In genomic region chr7:35761882-35762720, GRCh38 we compare ENCODE assay signal across 11 cellular contexts. TPM values are rescaled to one million over a fixed set of nuclear protein-coding genes. Genes with fewer than 3 reads are reported as not detected.
A peak's percentile ranks its signal among the peaks of the same experiment; 100 is the strongest.
DNase-seq lines count a peak whose midpoint lies in the region; ATAC-seq and TF ChIP-seq lines count a peak whose summit lies in the region.
"Had no signal": no experiment of that assay in that cellular context is flagged by ENCODE, and none has a peak within 500 bp of the region (broad histone marks: within the 10 kb centered on the region; RNA-seq: fewer than 3 reads in every experiment).

No MANE protein-coding gene starts in this region.

- peak overlapping the region; percentile 76 for H4K91ac ChIP-seq in IMR-90 (ENCODE audit: insufficient read depth, low read depth, low read length)

- H3K14ac ChIP-seq in IMR-90 (replicated peaks; ENCODE audit: low read depth, low read length), result no peak overlapping the region

- peak overlapping the region; percentile 81 for H4K5ac ChIP-seq in IMR-90 (ENCODE audit: low read depth, low read length)

- TF ChIP-seq POLR2A in IMR-90 (IDR thresholded peaks at IDR 0.05; ENCODE audit: low read depth, low read length), result no peak
- TF ChIP-seq POLR2A in thyroid gland (IDR thresholded peaks at IDR 0.05), result no peak

- peak overlapping the region; percentile 93 for H2BK120ac ChIP-seq in IMR-90 (ENCODE audit: low read depth, low read length)

- H3K27ac ChIP-seq in IMR-90 (ENCODE audit: insufficient read depth, low read length) (peak overlapping the region; percentile 92; the same call in 1 of the 2 replicates), heart right ventricle (peak overlapping the region in 9 of 10 donors; percentile 28 to 76 (median 55)), substantia nigra (ENCODE audit: low read depth, low read length, poor library complexity, severe bottlenecking) (peak overlapping the region; percentile 14), aorta (ENCODE audit: low read depth in 1 of 2, low read length in 2 of 2) (no peak overlapping the region), thyroid gland (peak overlapping the region in 1 of 3 donors; percentile 7)
- H3K27ac ChIP-seq: KMS-11 had no signal

- DNase-seq in IMR-90, result peak; percentile 82
- peak; percentile 81 for DNase-seq in amniotic epithelial cell (ENCODE audit: low read depth)
- no peak for DNase-seq in heart right ventricle
- no peak for DNase-seq in substantia nigra (lab: John Stamatoyannopoulos, UW)
- no peak for DNase-seq in aorta
- DNase-seq in NCI-H510A (lab: John Stamatoyannopoulos, UW), result no peak
- no peak for DNase-seq in NCI-H1436 (lab: John Stamatoyannopoulos, UW)
- no peak for DNase-seq in thyroid gland
- DNase-seq: activated CD4-positive, alpha-beta T cell treated with anti-CD3 and anti-CD28 coated beads for 36 hours; NCI-H2029 had no signal

- H3K27me3 ChIP-seq in IMR-90 (ENCODE audit: control insufficient read depth, insufficient read depth, low read length) (no peaks in the 10 kb centered on the region), heart right ventricle (no peaks in the 10 kb centered on the region), aorta (ENCODE audit: control insufficient read depth in 1 of 2, insufficient read depth in 2 of 2, low read length in 1 of 2) (no peaks in the 10 kb centered on the region), thyroid gland (no peaks in the 10 kb centered on the region)

- no CpG with 5 or more reads among the region's 4 CpGs for WGBS in IMR-90 (ENCODE audit: extremely low coverage in 2 of 2, insufficient read length in 1 of 2), 2 experiments
- WGBS in heart right ventricle, 2 donors, result 20 to 24% methylated on average over 4 of the region's 4 CpGs
- WGBS in aorta, 2 donors, result 15 to 24% methylated on average over 4 of the region's 4 CpGs
- 74 to 82% methylated on average over 4 of the region's 4 CpGs for WGBS in thyroid gland, 2 donors

- CTCF ChIA-PET in IMR-90 (lab: Yijun Ruan, JAX), result interaction anchor here (0.6 to 2.0 kb wide), 2 partner anchors 94 to 145 kb away, joined by 3 to 4 read pairs; no protein-coding TSS in a partner anchor

- H3K23ac ChIP-seq in IMR-90 (ENCODE audit: low read depth, low read length), result peak overlapping the region; percentile 64; the same call in 1 of the 2 replicates

- H2AK9ac ChIP-seq in IMR-90 (replicated peaks; ENCODE audit: low read depth, low read length, poor library complexity), result no peak overlapping the region

- H3K4me3 ChIP-seq in IMR-90 (ENCODE audit: insufficient read depth, low read depth, low read length), result no peak overlapping the region
- H3K4me3 ChIP-seq in heart right ventricle, result no peak overlapping the region
- no peak overlapping the region for H3K4me3 ChIP-seq in aorta (ENCODE audit: low read length in 2 of 2)
- H3K4me3 ChIP-seq in thyroid gland (replicated peaks in 1 of 3), result no peak overlapping the region

- H2BK15ac ChIP-seq in IMR-90 (ENCODE audit: low read depth, low read length), result peak overlapping the region; percentile 73; the same call in 1 of the 3 replicates

- peaks cover 6% of the 10 kb centered on the region; the same call in 1 of the 2 replicates for H3K9me1 ChIP-seq in IMR-90 (ENCODE audit: insufficient read depth, low read length)

- H2BK5ac ChIP-seq in IMR-90 (ENCODE audit: low read depth, low read length, poor library complexity, severe bottlenecking), result peak overlapping the region; percentile 99

- no peak overlapping the region for H2AFZ ChIP-seq in IMR-90 (replicated peaks; ENCODE audit: low read length, poor library complexity)

- H2AK5ac ChIP-seq in IMR-90 (ENCODE audit: low read depth, low read length), result 0 out of 2 replicates have a peak overlapping the region, but pooled peaks have one; percentile 25

- no peak overlapping the region; the same call in 1 of the 2 replicates for H3K9ac ChIP-seq in IMR-90 (ENCODE audit: low read depth, low read length)
- H3K9ac ChIP-seq: KMS-11 had no signal

- H3K79me1 ChIP-seq in IMR-90 (ENCODE audit: low read depth in 1 of 2, low read length in 2 of 2), result no peaks in the 10 kb centered on the region

- POLR2A ChIA-PET in IMR-90 (lab: Charles Lee; ENCODE audit: unreplicated experiment), result no interaction called here

- peak overlapping the region; percentile 94 for H3K18ac ChIP-seq in IMR-90 (ENCODE audit: low read depth, low read length)

- no peak overlapping the region; the same call in 1 of the 2 replicates for H3K56ac ChIP-seq in IMR-90 (ENCODE audit: extremely low read depth, insufficient read depth, low read length)

- no peaks in the 10 kb centered on the region for H4K20me1 ChIP-seq in IMR-90 (ENCODE audit: insufficient read depth, low read length)

- peak overlapping the region; percentile 74 for H3K4ac ChIP-seq in IMR-90 (ENCODE audit: low read depth, low read length)

- TF ChIP-seq RAD21 in IMR-90 (IDR thresholded peaks at IDR 0.05; ENCODE audit: low read length), result no peak

- H4K8ac ChIP-seq in IMR-90 (ENCODE audit: low read depth in 2 of 2, low read length in 2 of 2), result peak overlapping the region in 1 of 2 experiments; percentile 90; a peak in 2 of 4 replicates

- peak overlapping the region; percentile 58 for H3K4me2 ChIP-seq in IMR-90 (ENCODE audit: low read depth, low read length)
- H3K4me2 ChIP-seq: KMS-11 had no signal

- H3K9me3 ChIP-seq in IMR-90 (ENCODE audit: control insufficient read depth, insufficient read depth, low read length) (no peaks in the 10 kb centered on the region), heart right ventricle (peaks cover 0 to 3% (median 0%) of the 10 kb centered on the region in 11 donors), aorta (ENCODE audit: control insufficient read depth, low read length) (no peaks in the 10 kb centered on the region), thyroid gland (no peaks in the 10 kb centered on the region)

- no peak for TF ChIP-seq CTCF in IMR-90 (conservative IDR thresholded peaks at IDR 0.05; ENCODE audit: low read depth, low read length)
- TF ChIP-seq CTCF in heart right ventricle (IDR thresholded peaks at IDR 0.05), result no peak
- TF ChIP-seq CTCF in thyroid gland (IDR thresholded peaks at IDR 0.05), result no peak

- dilution Hi-C loops in IMR-90 (cut with HindIII; ENCODE audit: low sequenced_read_pairs, unreplicated experiment), result no loop called here

- ATAC-seq in IMR-90 (ENCODE audit: low read depth) (peak; percentile 75), heart right ventricle (peak in 7 of 8 donors; percentile 43 to 70 (median 61)), aorta (ENCODE audit: low FRiP score) (no peak)
- ATAC-seq: activated CD4-positive, alpha-beta T cell treated with anti-CD3 and anti-CD28 coated beads for 36 hours had no signal

- intact Hi-C loops in IMR-90 (cut with micrococcal nuclease) (loop anchor here (1.0 to 2.0 kb wide), 2 partner anchors 8 to 39 kb away; partner anchors contain the start of gene SEPTIN7), heart right ventricle (cut with DNase I) (loop anchor here in 1 of 10 donors (5.0 kb wide), 1 partner anchor 35 kb away; no protein-coding TSS in a partner anchor), aorta (cut with DNase I) (no loop called here), thyroid gland (cut with DNase I) (no loop called here)

- peak overlapping the region; percentile 92 for H2BK20ac ChIP-seq in IMR-90 (ENCODE audit: low read depth, low read length)

- H3K4me1 ChIP-seq in IMR-90 (ENCODE audit: control insufficient read depth, insufficient read depth, low read length) (peaks cover 20% of the 10 kb centered on the region), heart right ventricle (peaks cover 3 to 47% (median 34%) of the 10 kb centered on the region in 9 donors), aorta (ENCODE audit: control insufficient read depth in 1 of 2, insufficient read depth in 2 of 2, low read length in 2 of 2) (peaks cover 3 to 12% of the 10 kb centered on the region in 2 donors), thyroid gland (peaks cover 0 to 12% of the 10 kb centered on the region in 2 donors)

- in situ Hi-C loops in IMR-90 (cut with MboI; ENCODE audit: low sequenced_read_pairs), result loop anchor here (5.0 kb wide), 1 partner anchor 35 kb away; no protein-coding TSS in a partner anchor

- H3K36me3 ChIP-seq in IMR-90 (ENCODE audit: control insufficient read depth, insufficient read depth, low read length), result no peaks in the 10 kb centered on the region
- no peaks in the 10 kb centered on the region for H3K36me3 ChIP-seq in heart right ventricle
- no peaks in the 10 kb centered on the region for H3K36me3 ChIP-seq in aorta (ENCODE audit: control insufficient read depth in 1 of 2, insufficient read depth in 2 of 2, low read length in 1 of 2)
- no peaks in the 10 kb centered on the region for H3K36me3 ChIP-seq in thyroid gland

- BruUV-seq in IMR-90 (replicated peaks; lab: Mats Ljungman, UMichigan), result no TSS peak

TF ChIP-seq in IMR-90, 13 proteins besides CTCF, POLR2A, EP300 and RAD21:
- TF ChIP-seq CEBPB (IDR thresholded peaks at IDR 0.05; ENCODE audit: low read depth, low read length), result no peak
- TF ChIP-seq, protein P1, sequence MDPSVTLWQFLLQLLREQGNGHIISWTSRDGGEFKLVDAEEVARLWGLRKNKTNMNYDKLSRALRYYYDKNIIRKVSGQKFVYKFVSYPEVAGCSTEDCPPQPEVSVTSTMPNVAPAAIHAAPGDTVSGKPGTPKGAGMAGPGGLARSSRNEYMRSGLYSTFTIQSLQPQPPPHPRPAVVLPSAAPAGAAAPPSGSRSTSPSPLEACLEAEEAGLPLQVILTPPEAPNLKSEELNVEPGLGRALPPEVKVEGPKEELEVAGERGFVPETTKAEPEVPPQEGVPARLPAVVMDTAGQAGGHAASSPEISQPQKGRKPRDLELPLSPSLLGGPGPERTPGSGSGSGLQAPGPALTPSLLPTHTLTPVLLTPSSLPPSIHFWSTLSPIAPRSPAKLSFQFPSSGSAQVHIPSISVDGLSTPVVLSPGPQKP (IDR thresholded peaks at IDR 0.05; ENCODE audit: borderline replicate concordance, low read depth, low read length), result no peak
- no peak for TF ChIP-seq SMC3 (IDR thresholded peaks at IDR 0.05; ENCODE audit: low read depth, low read length)

RNA-seq across cellular contexts. Expression of gene SEPTIN7, which starts 38.8 kb away (rescaled TPM):
- total RNA-seq in IMR-90 (2012; rRNA removed) (239 and 270 TPM in 2 replicates), heart right ventricle (100 to 1,000 TPM; 179 to 234 (median 204) TPM), aorta (100 to 1,000 TPM; 270 to 290 TPM), thyroid gland (100 to 1,000 TPM; 142 to 522 (median 198) TPM)
- polyA plus RNA-seq in IMR-90 (2012; rRNA removed) (112 and 150 TPM in 2 replicates), heart right ventricle (100 to 1,000 TPM; 139 to 168 TPM), aorta (100 to 1,000 TPM; 337 to 357 TPM)
- 20.5 and 27.9 TPM in 2 replicates for polyA plus RNA-seq in IMR-90 (2012; cell fraction: cytosol; rRNA removed)
- 5.8 and 66.9 TPM in 2 replicates for polyA plus RNA-seq in IMR-90 (2012; cell fraction: nucleus; rRNA removed; ENCODE audit: low replicate concordance)

Comparison
In these comparisons a context has a peak if more than half of its experiments do, and no peak if none do; other contexts are left out.
1. DNase-seq: peak in IMR-90 (single experiment) and amniotic epithelial cell (single experiment); none in heart right ventricle (0 of 2), substantia nigra (0 of 49), aorta (0 of 2), NCI-H510A (single experiment), NCI-H1436 (single experiment) and thyroid gland (0 of 2).
2. H3K27ac ChIP-seq: peak in IMR-90 (single experiment), heart right ventricle (9 of 10) and substantia nigra (single experiment); none in aorta (0 of 2).